Comparison of ENCODE assay signal across 21 cellular contexts in genomic region chr11:70317576-70318305, GRCh38.
"Had no signal": no experiment of that assay in that cellular context is flagged by ENCODE, and none has a peak within 500 bp of the region (broad histone marks: within the 10 kb centered on the region; RNA-seq: fewer than 3 reads in every experiment).

No MANE protein-coding gene starts in this region.

- H3K36me3 ChIP-seq: breast epithelium, prostate gland, right atrium auricular region had no signal

- H3K9me3 ChIP-seq: breast epithelium, prostate gland, right atrium auricular region, tibial artery, vagina had no signal

- H3K27me3 ChIP-seq: breast epithelium, foreskin keratinocyte, right atrium auricular region, tibial artery, vagina had no signal

- DNase-seq: activated CD4-positive, alpha-beta T cell treated with anti-CD3 and anti-CD28 coated beads, Interleukin-2, amount 10 ng/mL, durations not matched to agents 7 days and 5 days; activated CD8-positive, alpha-beta memory T cell treated with anti-CD3 and anti-CD28 coated beads for 24 hours; activated CD8-positive, alpha-beta memory T cell treated with anti-CD3 and anti-CD28 coated beads, Interleukin-2, amount 50 U/mL, for 48 hours; activated effector memory CD4-positive, alpha-beta T cell treated with anti-CD3 and anti-CD28 coated beads, Interleukin-2, amount 50 U/mL, for 16 hours; activated naive CD4-positive, alpha-beta T cell treated with anti-CD3 and anti-CD28 coated beads, Interleukin-2, amount 50 U/mL, for 16 hours; activated T-cell treated with anti-CD3 and anti-CD28 coated beads, Interleukin-2, amount 50 U/mL, for 72 hours; aorta; foreskin keratinocyte; glutamatergic neuron; hypothalamus; islet precursor cell; mammary epithelial cell; midbrain; stimulated activated CD4-positive, alpha-beta T cell treated with anti-CD3 and anti-CD28 coated beads, Interleukin-2, amount 100 ng/mL, for 24 hours; stimulated activated naive CD4-positive, alpha-beta T cell treated with Interleukin-2 at 50 U/mL for 16 hours; tibial artery had no signal

- H3K4me3 Mint-ChIP-seq: activated CD4-positive, alpha-beta T cell treated with anti-CD3 and anti-CD28 coated beads, Interleukin-2, amount 10 ng/mL, durations not matched to agents 7 days and 5 days; activated T-cell treated with anti-CD3 and anti-CD28 coated beads, Interleukin-2, amount 50 U/mL, for 72 hours had no signal

- H3K4me3 ChIP-seq: breast epithelium, coronary artery, prostate gland, right atrium auricular region, tibial artery, vagina had no signal

- H3K27ac Mint-ChIP-seq: activated CD4-positive, alpha-beta T cell treated with anti-CD3 and anti-CD28 coated beads, Interleukin-2, amount 10 ng/mL, durations not matched to agents 7 days and 5 days; activated T-cell treated with anti-CD3 and anti-CD28 coated beads, Interleukin-2, amount 50 U/mL, for 72 hours had no signal

- H3K9me3 Mint-ChIP-seq: activated CD4-positive, alpha-beta T cell treated with anti-CD3 and anti-CD28 coated beads, Interleukin-2, amount 10 ng/mL, durations not matched to agents 7 days and 5 days; activated T-cell treated with anti-CD3 and anti-CD28 coated beads, Interleukin-2, amount 50 U/mL, for 72 hours had no signal

- H3K4me1 ChIP-seq: breast epithelium, foreskin keratinocyte, prostate gland, tibial artery, vagina had no signal

- H3K27me3 Mint-ChIP-seq: activated CD4-positive, alpha-beta T cell treated with anti-CD3 and anti-CD28 coated beads, Interleukin-2, amount 10 ng/mL, durations not matched to agents 7 days and 5 days had no signal

- H3K27ac ChIP-seq: breast epithelium, coronary artery, foreskin keratinocyte, prostate gland, right atrium auricular region, tibial artery, vagina had no signal
